In genomic region chr2:99101697-99102096, GRCh38 we compare ENCODE assay signal across 11 cellular contexts.
DNase-seq lines count a peak whose midpoint lies in the region; FAIRE-seq and TF ChIP-seq lines count a peak whose summit lies in the region.
"Had no signal": no experiment of that assay in that cellular context is flagged by ENCODE, and none has a peak within 500 bp of the region (broad histone marks: within the 10 kb centered on the region; RNA-seq: fewer than 3 reads in every experiment).

No MANE protein-coding gene starts in this region.

- no peak overlapping the region for H3K4me3 ChIP-seq in AG10803 (ENCODE audit: low read length)
- H3K4me3 ChIP-seq: transverse colon had no signal

- peak; percentile 4 for DNase-seq in AG10803 (ENCODE audit: low read depth)
- peak; percentile 24 for DNase-seq in HTR-8/SVneo (ENCODE audit: insufficient read length, low spot score)
- DNase-seq in amniotic epithelial cell (ENCODE audit: low read depth), result peak; percentile 13
- peak; percentile 52 for DNase-seq in medulla oblongata (ENCODE audit: extremely low spot score)
- no peak for DNase-seq in DMS153 treated with DMSO at 0.1 percent for 48 hours (lab: John Stamatoyannopoulos, UW; ENCODE audit: unreplicated experiment)
- DNase-seq in NCI-H1105 treated with DMSO at 0.1 percent for 48 hours (lab: John Stamatoyannopoulos, UW), result no peak
- no peak for DNase-seq in activated CD4-positive, alpha-beta T cell treated with anti-CD3 and anti-CD28 coated beads, Interleukin-2, amount 50 U/mL, for 4 hours
- no peak for DNase-seq in activated T-cell treated with anti-CD3 and anti-CD28 coated beads for 4 hours
- DNase-seq: NCI-H2081 treated with DMSO at 0.1 percent for 48 hours; stimulated activated CD4-positive, alpha-beta T cell treated with anti-CD3 and anti-CD28 coated beads, Interleukin-4, amount 100 ng/mL, for 24 hours; transverse colon had no signal

- FAIRE-seq in HTR-8/SVneo (lab: Jason Lieb, UNC), result no peak

- peak; percentile 15; the same call in 1 of the 2 replicates for TF ChIP-seq CTCF in AG10803 (conservative IDR thresholded peaks at IDR 0.05; ENCODE audit: low read length)

Comparison
In these comparisons a context has a peak if more than half of its experiments do, and no peak if none do; other contexts are left out.
1. DNase-seq: peak in AG10803 (single experiment), HTR-8/SVneo (single experiment), amniotic epithelial cell (single experiment) and medulla oblongata (single experiment); none in DMS153 treated with DMSO at 0.1 percent for 48 hours (single experiment), NCI-H1105 treated with DMSO at 0.1 percent for 48 hours (single experiment), activated CD4-positive, alpha-beta T cell treated with anti-CD3 and anti-CD28 coated beads, Interleukin-2, amount 50 U/mL, for 4 hours (0 of 2) and activated T-cell treated with anti-CD3 and anti-CD28 coated beads for 4 hours (single experiment).